In genomic region chr3:53412953-53413352, GRCh38 we compare ENCODE assay signal across 28 cellular contexts.
"Had no signal": no experiment of that assay in that cellular context is flagged by ENCODE, and none has a peak within 500 bp of the region (broad histone marks: within the 10 kb centered on the region; RNA-seq: fewer than 3 reads in every experiment).

No MANE protein-coding gene starts in this region.

- H3K27me3 ChIP-seq: neural progenitor cell, ovary, spleen, testis, tibial artery, upper lobe of right lung, uterus had no signal

- ATAC-seq: natural killer cell; psoas muscle; right cardiac atrium; sciatic nerve; stimulated activated memory B cell treated with anti-CD40 and anti-IgM and Interleukin-4, amounts not matched to agents 10 μg/mL and 1 μg/mL and 100 μg/mL, for 72 hours; stimulated activated naive CD8-positive, alpha-beta T cell treated with anti-CD3 and anti-CD28 coated beads, Interleukin-15, amount 100 ng/mL, for 72 hours; stimulated activated naive CD8-positive, alpha-beta T cell treated with anti-CD3 and anti-CD28 coated beads, Interleukin-15, Interleukin-2, amounts not matched to agents 100 U/mL and 50 U/mL, for 24 hours; upper lobe of right lung had no signal

- H3K4me2 ChIP-seq: neural progenitor cell, smooth muscle cell had no signal

- H3K79me2 ChIP-seq: parathyroid adenoma had no signal

- H3K4me1 ChIP-seq: neural progenitor cell, parathyroid adenoma, psoas muscle, spleen, suprapubic skin, testis, tibial artery, transverse colon, upper lobe of right lung, uterus had no signal

- H3K36me3 ChIP-seq: neural progenitor cell, ovary, spleen, suprapubic skin, tibial artery, transverse colon, upper lobe of right lung, uterus had no signal

- DNase-seq: natural killer cell; occipital lobe; ovary; posterior cingulate gyrus; psoas muscle; right cardiac atrium; spleen; stimulated activated CD4-positive, alpha-beta T cell treated with anti-CD3 and anti-CD28 coated beads, Interleukin-12 subunit alpha, Interleukin-12 subunit beta, amount 100 ng/mL, for 4 hours; stimulated activated CD4-positive, alpha-beta T cell treated with anti-CD3 and anti-CD28 coated beads, Interleukin-1b, Interleukin-23, amount 100 ng/mL, for 48 hours; stimulated activated CD4-positive, alpha-beta T cell treated with anti-CD3 and anti-CD28 coated beads, Interleukin-4, amount 100 ng/mL, for 1 hour; stimulated activated CD4-positive, alpha-beta T cell treated with anti-CD3 and anti-CD28 coated beads, Interleukin-4, amount 100 ng/mL, for 4 hours; stimulated activated CD8-positive, alpha-beta memory T cell treated with anti-CD3 and anti-CD28 coated beads, Interleukin-4, amount 100 ng/mL, for 48 hours; stimulated activated naive CD4-positive, alpha-beta T cell; stimulated activated naive CD8-positive, alpha-beta T cell treated with anti-CD3 and anti-CD28 coated beads, Interleukin-15, amount 100 ng/mL, for 72 hours; stimulated activated naive CD8-positive, alpha-beta T cell treated with anti-CD3 and anti-CD28 coated beads, Interleukin-15, Interleukin-2, amounts not matched to agents 100 U/mL and 50 U/mL, for 24 hours; substantia nigra; testis; tibial artery; transverse colon; upper lobe of right lung; uterus had no signal

- H2AFZ ChIP-seq: neural progenitor cell, parathyroid adenoma had no signal

- H3K27ac ChIP-seq: neural progenitor cell, ovary, parathyroid adenoma, psoas muscle, skin epidermis, spleen, suprapubic skin, testis, tibial artery, transverse colon, upper lobe of right lung, uterus had no signal

- H3K9ac ChIP-seq: neural progenitor cell, parathyroid adenoma had no signal

- H3K4me3 ChIP-seq: neural progenitor cell, ovary, psoas muscle, skin epidermis, smooth muscle cell, spleen, suprapubic skin, testis, tibial artery, transverse colon, upper lobe of right lung, uterus had no signal

- H3K9me3 ChIP-seq: ovary, psoas muscle, suprapubic skin, testis, uterus had no signal
